Comparison of ENCODE assay signal across 14 cellular contexts in the genomic region with DNA sequence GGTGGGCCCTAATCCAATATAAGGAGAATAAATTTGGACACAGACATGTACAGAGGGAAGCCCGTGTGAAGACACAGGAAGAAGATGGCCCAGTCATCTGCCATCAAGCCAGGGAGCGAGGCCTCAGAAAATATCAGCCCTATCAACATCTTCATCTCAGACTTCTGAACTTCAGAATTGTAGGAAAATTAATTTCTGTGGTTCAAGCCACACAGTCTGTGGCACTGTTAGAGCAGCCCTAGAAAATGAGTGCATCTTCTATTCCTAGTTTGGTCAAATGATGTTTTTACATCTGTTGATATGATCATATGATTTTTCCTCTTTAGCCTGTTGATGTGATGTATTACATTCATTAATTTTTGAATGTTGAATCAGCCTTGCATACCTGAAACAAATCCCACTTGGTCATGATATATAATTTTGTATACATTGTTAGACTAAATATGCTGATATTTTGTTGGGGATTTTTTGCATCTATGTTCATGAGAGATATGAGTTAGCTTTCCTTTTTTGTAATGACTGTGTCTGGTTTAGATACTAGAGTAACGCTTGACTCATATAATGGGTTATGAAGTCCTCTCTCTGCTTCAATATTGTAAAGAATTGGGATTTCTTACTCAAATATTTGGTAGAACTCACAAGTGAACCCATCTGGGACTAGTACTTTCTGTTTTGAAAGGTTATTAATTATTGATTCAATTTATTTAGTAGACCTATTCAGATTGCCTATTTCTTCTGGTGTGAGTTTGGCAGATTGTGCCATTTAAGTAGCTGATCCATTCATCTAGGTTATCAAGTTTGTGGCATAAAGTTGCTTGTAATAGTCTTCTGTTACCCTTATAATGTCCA.
DNase-seq lines count a peak whose midpoint lies in the region; ATAC-seq and TF ChIP-seq lines count a peak whose summit lies in the region.
"Had no signal": no experiment of that assay in that cellular context is flagged by ENCODE, and none has a peak within 500 bp of the region (broad histone marks: within the 10 kb centered on the region; RNA-seq: fewer than 3 reads in every experiment).

No MANE protein-coding gene starts in this region.

- ATAC-seq in GM18870 (IDR thresholded peaks at IDR 0.05; ENCODE audit: unreplicated experiment) (peak; percentile 92), GM21526 (IDR thresholded peaks at IDR 0.05; ENCODE audit: low FRiP score, unreplicated experiment) (peak; percentile 83), HG03045 (IDR thresholded peaks at IDR 0.05; ENCODE audit: unreplicated experiment) (peak; percentile 76), GM19324 (IDR thresholded peaks at IDR 0.05; ENCODE audit: low FRiP score, unreplicated experiment) (no peak)

- H3K9ac ChIP-seq in OCI-LY3 (ENCODE audit: low read length) = no peak overlapping the region
- no peak overlapping the region for H3K9ac ChIP-seq in Karpas-422 (ENCODE audit: low read length)

- H3K36me3 Mint-ChIP-seq in immature natural killer cell = no peaks in the 10 kb centered on the region
- H3K36me3 Mint-ChIP-seq: CD14-positive monocyte, memory B cell had no signal

- H4K20me1 ChIP-seq in OCI-LY3 (ENCODE audit: insufficient read depth, low read length) (no peaks in the 10 kb centered on the region), Karpas-422 (ENCODE audit: insufficient read depth, low read depth, low read length) (no peaks in the 10 kb centered on the region)

- H2AFZ ChIP-seq in OCI-LY3 (ENCODE audit: low read depth, low read length) (no peak overlapping the region), Karpas-422 (ENCODE audit: low read length) (no peak overlapping the region; the same call in 1 of the 2 replicates)

- peaks cover 18% of the 10 kb centered on the region for H3K4me1 ChIP-seq in OCI-LY3 (ENCODE audit: low read length)
- peaks cover 7% of the 10 kb centered on the region for H3K4me1 ChIP-seq in Karpas-422 (ENCODE audit: low read length)

- no peak for DNase-seq in immature natural killer cell
- DNase-seq in Karpas-422 = no peak
- DNase-seq: activated effector memory CD4-positive, alpha-beta T cell treated with anti-CD3 and anti-CD28 coated beads, Interleukin-2, amount 50 U/mL, for 16 hours; erythroblast; GOT3; NCI-H1436 treated with DMSO at 0.1 percent for 48 hours had no signal

- TF ChIP-seq CTCF in OCI-LY3 (IDR thresholded peaks at IDR 0.05; ENCODE audit: low read depth, low read length) = no peak

- H3K4me3 ChIP-seq in OCI-LY3 (ENCODE audit: low read length) (no peak overlapping the region), Karpas-422 (ENCODE audit: low read length) (no peak overlapping the region)
- H3K4me3 ChIP-seq: cardiac muscle cell had no signal

- H3K36me3 ChIP-seq in OCI-LY3 (replicated peaks; ENCODE audit: low read depth, low read length) (no peaks in the 10 kb centered on the region), Karpas-422 (ENCODE audit: insufficient read depth, low read length) (no peaks in the 10 kb centered on the region; the same call in 1 of the 2 replicates)
- H3K36me3 ChIP-seq: cardiac muscle cell had no signal

- H3K9me3 ChIP-seq in OCI-LY3 (ENCODE audit: insufficient read depth, low read length) (no peaks in the 10 kb centered on the region), Karpas-422 (ENCODE audit: low read length) (peaks cover 8% of the 10 kb centered on the region; the same call in 1 of the 2 replicates)

- H3K4me1 Mint-ChIP-seq in immature natural killer cell = no peaks in the 10 kb centered on the region
- H3K4me1 Mint-ChIP-seq: CD14-positive monocyte had no signal

- H3K27me3 ChIP-seq in OCI-LY3 (ENCODE audit: low read depth, low read length) = no peaks in the 10 kb centered on the region
- H3K27me3 ChIP-seq in Karpas-422 (ENCODE audit: low read length) = no peaks in the 10 kb centered on the region
- H3K27me3 ChIP-seq: cardiac muscle cell had no signal

- peaks cover 0 to 3% (median 0%) of the 10 kb centered on the region in 3 donors for H3K27me3 Mint-ChIP-seq in immature natural killer cell (ENCODE audit: low read depth in 3 of 3)
- H3K27me3 Mint-ChIP-seq: memory B cell had no signal

- H3K27ac ChIP-seq in OCI-LY3 (ENCODE audit: low read length) (peak overlapping the region; percentile 51), Karpas-422 (ENCODE audit: low read length) (no peak overlapping the region)
- H3K27ac ChIP-seq: cardiac muscle cell had no signal

- H3K4me2 ChIP-seq in OCI-LY3 (ENCODE audit: low read length) (peak overlapping the region; percentile 36), Karpas-422 (ENCODE audit: low read depth, low read length, poor library complexity, severe bottlenecking) (no peak overlapping the region)

- no peak overlapping the region for H3K27ac Mint-ChIP-seq in immature natural killer cell
- H3K27ac Mint-ChIP-seq: CD14-positive monocyte, memory B cell had no signal

- H3K9me3 Mint-ChIP-seq in immature natural killer cell = peaks cover 0 to 2% (median 0%) of the 10 kb centered on the region in 6 donors

- H3K9me2 ChIP-seq in Karpas-422 (replicated peaks; ENCODE audit: insufficient read depth, low read length) = no peaks in the 10 kb centered on the region

- no peaks in the 10 kb centered on the region for H3K79me2 ChIP-seq in OCI-LY3 (ENCODE audit: low read length)
- no peaks in the 10 kb centered on the region for H3K79me2 ChIP-seq in Karpas-422 (ENCODE audit: low read length)

- H3K4me3 Mint-ChIP-seq in immature natural killer cell = no peak overlapping the region
- H3K4me3 Mint-ChIP-seq: CD14-positive monocyte, memory B cell had no signal
